In the genomic region with DNA sequence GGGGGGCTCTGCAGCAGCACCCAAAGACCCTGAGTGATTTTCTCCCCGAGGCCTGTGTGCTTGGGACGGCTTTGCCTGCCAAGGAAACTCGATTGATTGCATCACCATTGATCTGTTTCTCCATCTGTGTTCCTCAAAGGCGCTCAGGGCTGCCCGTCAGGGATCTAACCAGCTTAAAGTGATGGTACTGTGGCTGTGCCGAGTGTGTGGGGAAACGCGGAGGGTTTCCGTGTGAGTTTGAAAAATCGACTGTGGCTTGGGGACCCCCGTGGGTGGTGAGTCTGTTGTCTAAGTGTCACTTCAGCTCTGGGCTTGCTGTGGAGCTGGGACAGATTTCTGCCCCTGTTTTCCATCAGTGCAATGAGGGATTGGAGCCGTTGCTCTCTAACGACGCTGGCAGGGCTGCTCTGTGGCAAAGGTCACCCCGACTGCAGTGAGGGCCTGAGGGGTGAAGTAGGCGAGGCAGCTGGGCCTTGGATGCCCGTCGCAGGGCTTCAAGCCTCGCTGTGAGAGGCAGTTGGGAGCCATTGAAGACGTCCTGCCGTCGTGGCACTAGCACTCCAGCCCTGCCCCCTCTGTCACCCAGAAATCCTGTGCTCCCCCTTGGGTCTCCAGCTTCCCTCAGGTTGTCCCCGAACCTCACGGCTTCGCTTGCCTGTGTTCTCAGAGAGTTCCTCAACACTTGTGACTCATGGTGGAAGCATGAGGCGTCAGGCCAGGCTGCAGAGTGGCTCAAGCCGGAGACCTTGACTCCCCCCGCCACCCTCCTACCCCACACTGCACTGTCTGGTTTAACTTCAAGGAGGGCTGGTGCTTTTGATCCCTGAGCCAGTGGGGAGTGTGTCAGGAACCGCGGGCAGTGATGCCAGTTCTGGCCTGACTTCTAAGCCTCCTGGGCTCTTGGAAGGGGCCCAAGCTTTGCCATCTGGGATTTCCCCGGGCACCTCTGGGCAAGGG, we compare ENCODE assay signal across 1 cellular context.
A peak's percentile ranks its signal among the peaks of the same experiment; 100 is the strongest.
TF ChIP-seq lines count a peak whose summit lies in the region.

No MANE protein-coding gene starts in this region.

TF ChIP-seq in K562, 482 proteins besides CTCF, POLR2A, EP300 and RAD21:
- TF ChIP-seq, protein P1, sequence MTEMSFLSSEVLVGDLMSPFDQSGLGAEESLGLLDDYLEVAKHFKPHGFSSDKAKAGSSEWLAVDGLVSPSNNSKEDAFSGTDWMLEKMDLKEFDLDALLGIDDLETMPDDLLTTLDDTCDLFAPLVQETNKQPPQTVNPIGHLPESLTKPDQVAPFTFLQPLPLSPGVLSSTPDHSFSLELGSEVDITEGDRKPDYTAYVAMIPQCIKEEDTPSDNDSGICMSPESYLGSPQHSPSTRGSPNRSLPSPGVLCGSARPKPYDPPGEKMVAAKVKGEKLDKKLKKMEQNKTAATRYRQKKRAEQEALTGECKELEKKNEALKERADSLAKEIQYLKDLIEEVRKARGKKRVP (CRISPR knock-in tag; IDR thresholded peaks at IDR 0.05): no peak
- TF ChIP-seq CEBPG (CRISPR knock-in tag; IDR thresholded peaks at IDR 0.05): no peak
- TF ChIP-seq CEBPG (tag; conservative IDR thresholded peaks at IDR 0.05 in 1 of 2, IDR thresholded peaks at IDR 0.05 in 1 of 2): 0 out of 4 replicates have a peak, but pooled peaks have one; percentile 12 to 35
- TF ChIP-seq, protein P2, sequence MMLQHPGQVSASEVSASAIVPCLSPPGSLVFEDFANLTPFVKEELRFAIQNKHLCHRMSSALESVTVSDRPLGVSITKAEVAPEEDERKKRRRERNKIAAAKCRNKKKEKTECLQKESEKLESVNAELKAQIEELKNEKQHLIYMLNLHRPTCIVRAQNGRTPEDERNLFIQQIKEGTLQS (IDR thresholded peaks at IDR 0.05): peak; percentile 47; the same call in 1 of the 2 replicates
- TF ChIP-seq, protein P2 (CRISPR knock-in tag; conservative IDR thresholded peaks at IDR 0.05): no peak
TF ChIP-seq in K562: peak in this region for 2.
